Comparison of ENCODE assay signal across 3 cellular contexts in the genomic region with DNA sequence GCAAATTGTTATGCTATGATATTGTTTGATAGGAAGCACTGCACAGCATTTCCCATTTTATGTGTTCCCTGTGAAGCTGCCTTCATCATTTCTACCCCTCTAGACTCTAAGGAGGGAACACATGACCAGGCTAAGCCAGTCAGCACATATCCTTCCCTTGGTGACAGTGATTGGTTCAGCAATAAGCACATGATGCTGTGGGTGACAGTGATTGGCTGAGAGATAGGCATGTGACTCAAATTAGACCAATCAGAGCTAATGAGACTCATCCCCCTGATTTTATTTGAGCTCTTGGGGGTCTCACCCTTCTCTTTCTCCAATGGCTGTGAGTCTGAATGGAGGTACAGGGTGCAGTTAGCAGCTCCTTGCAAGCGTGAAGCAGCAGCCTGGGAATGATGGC.
TF ChIP-seq lines count a peak whose summit lies in the region.

No MANE protein-coding gene starts in this region.

TF ChIP-seq in HepG2, 621 proteins besides CTCF, POLR2A, EP300 and RAD21 (continues in another document):
- TF ChIP-seq CEBPB (IDR thresholded peaks at IDR 0.05; ENCODE audit: borderline replicate concordance, low read depth, low read length) (no peak), TCF12 (IDR thresholded peaks at IDR 0.05) (no peak), TCF12 (CRISPR knock-in tag; IDR thresholded peaks at IDR 0.05) (no peak), CBX2 (IDR thresholded peaks at IDR 0.05; ENCODE audit: low read depth, low read length) (no peak), CBX2 (CRISPR knock-in tag; IDR thresholded peaks at IDR 0.05; ENCODE audit: low read depth) (no peak), NFE2L1 (CRISPR knock-in tag; IDR thresholded peaks at IDR 0.05; ENCODE audit: borderline replicate concordance) (no peak)
- TF ChIP-seq, protein P1, sequence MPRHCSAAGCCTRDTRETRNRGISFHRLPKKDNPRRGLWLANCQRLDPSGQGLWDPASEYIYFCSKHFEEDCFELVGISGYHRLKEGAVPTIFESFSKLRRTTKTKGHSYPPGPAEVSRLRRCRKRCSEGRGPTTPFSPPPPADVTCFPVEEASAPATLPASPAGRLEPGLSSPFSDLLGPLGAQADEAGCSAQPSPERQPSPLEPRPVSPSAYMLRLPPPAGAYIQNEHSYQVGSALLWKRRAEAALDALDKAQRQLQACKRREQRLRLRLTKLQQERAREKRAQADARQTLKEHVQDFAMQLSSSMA (CRISPR knock-in tag; IDR thresholded peaks at IDR 0.05): no peak
- TF ChIP-seq, protein P2, sequence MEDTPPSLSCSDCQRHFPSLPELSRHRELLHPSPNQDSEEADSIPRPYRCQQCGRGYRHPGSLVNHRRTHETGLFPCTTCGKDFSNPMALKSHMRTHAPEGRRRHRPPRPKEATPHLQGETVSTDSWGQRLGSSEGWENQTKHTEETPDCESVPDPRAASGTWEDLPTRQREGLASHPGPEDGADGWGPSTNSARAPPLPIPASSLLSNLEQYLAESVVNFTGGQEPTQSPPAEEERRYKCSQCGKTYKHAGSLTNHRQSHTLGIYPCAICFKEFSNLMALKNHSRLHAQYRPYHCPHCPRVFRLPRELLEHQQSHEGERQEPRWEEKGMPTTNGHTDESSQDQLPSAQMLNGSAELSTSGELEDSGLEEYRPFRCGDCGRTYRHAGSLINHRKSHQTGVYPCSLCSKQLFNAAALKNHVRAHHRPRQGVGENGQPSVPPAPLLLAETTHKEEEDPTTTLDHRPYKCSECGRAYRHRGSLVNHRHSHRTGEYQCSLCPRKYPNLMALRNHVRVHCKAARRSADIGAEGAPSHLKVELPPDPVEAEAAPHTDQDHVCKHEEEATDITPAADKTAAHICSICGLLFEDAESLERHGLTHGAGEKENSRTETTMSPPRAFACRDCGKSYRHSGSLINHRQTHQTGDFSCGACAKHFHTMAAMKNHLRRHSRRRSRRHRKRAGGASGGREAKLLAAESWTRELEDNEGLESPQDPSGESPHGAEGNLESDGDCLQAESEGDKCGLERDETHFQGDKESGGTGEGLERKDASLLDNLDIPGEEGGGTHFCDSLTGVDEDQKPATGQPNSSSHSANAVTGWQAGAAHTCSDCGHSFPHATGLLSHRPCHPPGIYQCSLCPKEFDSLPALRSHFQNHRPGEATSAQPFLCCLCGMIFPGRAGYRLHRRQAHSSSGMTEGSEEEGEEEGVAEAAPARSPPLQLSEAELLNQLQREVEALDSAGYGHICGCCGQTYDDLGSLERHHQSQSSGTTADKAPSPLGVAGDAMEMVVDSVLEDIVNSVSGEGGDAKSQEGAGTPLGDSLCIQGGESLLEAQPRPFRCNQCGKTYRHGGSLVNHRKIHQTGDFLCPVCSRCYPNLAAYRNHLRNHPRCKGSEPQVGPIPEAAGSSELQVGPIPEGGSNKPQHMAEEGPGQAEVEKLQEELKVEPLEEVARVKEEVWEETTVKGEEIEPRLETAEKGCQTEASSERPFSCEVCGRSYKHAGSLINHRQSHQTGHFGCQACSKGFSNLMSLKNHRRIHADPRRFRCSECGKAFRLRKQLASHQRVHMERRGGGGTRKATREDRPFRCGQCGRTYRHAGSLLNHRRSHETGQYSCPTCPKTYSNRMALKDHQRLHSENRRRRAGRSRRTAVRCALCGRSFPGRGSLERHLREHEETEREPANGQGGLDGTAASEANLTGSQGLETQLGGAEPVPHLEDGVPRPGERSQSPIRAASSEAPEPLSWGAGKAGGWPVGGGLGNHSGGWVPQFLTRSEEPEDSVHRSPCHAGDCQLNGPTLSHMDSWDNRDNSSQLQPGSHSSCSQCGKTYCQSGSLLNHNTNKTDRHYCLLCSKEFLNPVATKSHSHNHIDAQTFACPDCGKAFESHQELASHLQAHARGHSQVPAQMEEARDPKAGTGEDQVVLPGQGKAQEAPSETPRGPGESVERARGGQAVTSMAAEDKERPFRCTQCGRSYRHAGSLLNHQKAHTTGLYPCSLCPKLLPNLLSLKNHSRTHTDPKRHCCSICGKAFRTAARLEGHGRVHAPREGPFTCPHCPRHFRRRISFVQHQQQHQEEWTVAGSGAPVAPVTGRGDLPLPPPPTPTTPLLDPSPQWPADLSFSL (CRISPR knock-in tag; IDR thresholded peaks at IDR 0.05): no peak

TF ChIP-seq in GM12878, 131 proteins besides CTCF, POLR2A, EP300 and RAD21:
- TF ChIP-seq HCFC1 (IDR thresholded peaks at IDR 0.05; ENCODE audit: low read length) (no peak), MYB (IDR thresholded peaks at IDR 0.05; ENCODE audit: borderline replicate concordance, low read depth, low read length) (no peak)
- TF ChIP-seq, protein P3, sequence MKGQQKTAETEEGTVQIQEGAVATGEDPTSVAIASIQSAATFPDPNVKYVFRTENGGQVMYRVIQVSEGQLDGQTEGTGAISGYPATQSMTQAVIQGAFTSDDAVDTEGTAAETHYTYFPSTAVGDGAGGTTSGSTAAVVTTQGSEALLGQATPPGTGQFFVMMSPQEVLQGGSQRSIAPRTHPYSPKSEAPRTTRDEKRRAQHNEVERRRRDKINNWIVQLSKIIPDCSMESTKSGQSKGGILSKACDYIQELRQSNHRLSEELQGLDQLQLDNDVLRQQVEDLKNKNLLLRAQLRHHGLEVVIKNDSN (IDR thresholded peaks at IDR 0.05; ENCODE audit: borderline replicate concordance, extremely low read length, insufficient read depth, low read depth, low read length): peak; percentile 29

TF ChIP-seq in endothelial cell of umbilical vein, 7 proteins besides CTCF, POLR2A, EP300 and RAD21:
- TF ChIP-seq POLR2AphosphoS5 (IDR thresholded peaks at IDR 0.05; ENCODE audit: insufficient read depth, low read depth, low read length) (no peak), FOS (IDR thresholded peaks at IDR 0.05; ENCODE audit: borderline replicate concordance, insufficient read depth, low read length) (no peak), JUN (IDR thresholded peaks at IDR 0.05; ENCODE audit: borderline replicate concordance, insufficient read depth, insufficient read length, low read depth) (no peak), GATA2 (IDR thresholded peaks at IDR 0.05; ENCODE audit: insufficient read depth, insufficient read length, low read depth, low read length) (no peak), EZH2 (IDR thresholded peaks at IDR 0.05; ENCODE audit: borderline replicate concordance, low read depth, low read length, severe bottlenecking) (no peak), MYC (IDR thresholded peaks at IDR 0.05; ENCODE audit: low read depth, low read length) (no peak)
- TF ChIP-seq, protein P4, sequence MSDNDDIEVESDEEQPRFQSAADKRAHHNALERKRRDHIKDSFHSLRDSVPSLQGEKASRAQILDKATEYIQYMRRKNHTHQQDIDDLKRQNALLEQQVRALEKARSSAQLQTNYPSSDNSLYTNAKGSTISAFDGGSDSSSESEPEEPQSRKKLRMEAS (IDR thresholded peaks at IDR 0.05; ENCODE audit: insufficient read depth, insufficient read length): no peak
